In the genomic region with DNA sequence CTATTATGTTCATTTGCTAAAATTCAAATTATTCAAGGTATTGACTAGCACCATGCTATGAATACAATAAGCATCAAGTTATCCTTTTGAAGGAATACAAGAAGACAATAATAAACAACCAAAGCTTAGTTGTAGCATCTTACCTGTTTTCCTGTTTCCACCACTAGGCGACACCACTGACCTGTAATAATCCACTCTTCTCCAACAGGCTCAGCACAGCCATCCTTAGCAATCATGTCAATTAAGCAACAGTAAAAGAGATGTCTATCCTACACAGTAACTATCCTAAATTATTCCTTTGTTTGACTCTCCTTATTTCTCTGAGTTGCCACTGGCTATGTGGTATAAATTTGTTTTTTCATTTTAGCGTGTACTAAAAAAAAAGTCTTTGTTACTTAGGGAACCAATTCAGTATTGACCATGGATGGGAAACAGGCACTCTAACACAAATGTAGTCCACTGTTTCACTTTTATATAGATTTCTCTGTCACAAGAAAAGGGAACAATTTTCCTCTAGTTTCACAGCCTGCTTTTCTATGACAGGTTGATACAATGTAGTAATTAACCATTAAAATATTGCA, we compare ENCODE assay signal across 8 cellular contexts. TPM values are rescaled to one million over a fixed set of nuclear protein-coding genes. Genes with fewer than 3 reads are reported as not detected.
A peak's percentile ranks its signal among the peaks of the same experiment; 100 is the strongest.
DNase-seq lines count a peak whose midpoint lies in the region; ATAC-seq and TF ChIP-seq lines count a peak whose summit lies in the region.

No MANE protein-coding gene starts in this region.

- H3K27ac ChIP-seq in A673 (ENCODE audit: low read depth, low read length, poor library complexity, severe bottlenecking): no peak overlapping the region
- H3K27ac ChIP-seq in cardiac muscle cell: no peak overlapping the region

- peak; percentile 79 for ATAC-seq in HG02678 (IDR thresholded peaks at IDR 0.05; ENCODE audit: unreplicated experiment)
- ATAC-seq in T-cell (replicated peaks in 1 of 4): no peak

- POLR2A ChIA-PET in A673 (lab: Charles Lee; ENCODE audit: low non-redundant PET): no interaction called here
- POLR2A ChIA-PET in GM10248 (lab: Yijun Ruan, JAX): no interaction called here
- POLR2A ChIA-PET in activated CD4-positive, alpha-beta memory T cell treated with anti-CD3 and anti-CD28 coated beads for 36 hours (lab: Charles Lee): no interaction called here
- POLR2A ChIA-PET in T-cell (lab: Charles Lee): no interaction called here

- H3K4me1 ChIP-seq in A673 (ENCODE audit: insufficient read depth, low read length, poor library complexity, severe bottlenecking) (no peaks in the 10 kb centered on the region), cardiac muscle cell (ENCODE audit: low read depth) (no peaks in the 10 kb centered on the region)

- H3K4me3 Mint-ChIP-seq in activated CD4-positive, alpha-beta memory T cell treated with anti-CD3 and anti-CD28 coated beads for 36 hours: no peak overlapping the region
- no peak overlapping the region for H3K4me3 Mint-ChIP-seq in T-cell

- TF ChIP-seq CTCF in A673 (conservative IDR thresholded peaks at IDR 0.05; ENCODE audit: low read depth, low read length) (peak; percentile 72), GM10248 (IDR thresholded peaks at IDR 0.05; ENCODE audit: control extremely low read depth, extremely low read depth, low read depth, missing control alignments) (peak; percentile 76), cardiac muscle cell (IDR thresholded peaks at IDR 0.05; ENCODE audit: low read depth, low read length) (peak; percentile 83)

- H3K4me3 ChIP-seq in A673 (ENCODE audit: low read depth, low read length, poor library complexity, severe bottlenecking) (no peak overlapping the region), cardiac muscle cell (no peak overlapping the region)

- DNase-seq in A673 (ENCODE audit: low spot score): peak; percentile 52
- peak; percentile 32 for DNase-seq in GM10248 (ENCODE audit: extremely low spot score)
- peak; percentile 72 for DNase-seq in NCI-H2029 treated with DMSO at 0.1 percent for 48 hours (lab: John Stamatoyannopoulos, UW)
- DNase-seq in activated CD4-positive, alpha-beta memory T cell treated with anti-CD3 and anti-CD28 coated beads for 36 hours: peak; percentile 29
- DNase-seq in cardiac muscle cell (ENCODE audit: low read depth in 1 of 2, low spot score in 1 of 2): peak; percentile 65 to 81
- DNase-seq in retina: peak; percentile 57
- DNase-seq in T-cell: no peak

- peaks cover 25% of the 10 kb centered on the region for H3K27me3 ChIP-seq in A673 (replicated peaks; ENCODE audit: insufficient read depth, low read depth, low read length, poor library complexity)
- H3K27me3 ChIP-seq in cardiac muscle cell: no peaks in the 10 kb centered on the region

- H3K9me3 ChIP-seq in A673 (ENCODE audit: low read depth, low read length, poor library complexity, severe bottlenecking) (no peaks in the 10 kb centered on the region), cardiac muscle cell (ENCODE audit: low read depth) (no peaks in the 10 kb centered on the region)

- CTCF ChIA-PET in A673 (lab: Charles Lee) (interaction anchor here (0.5 to 1.3 kb wide), 10 partner anchors 177 to 1524 kb away, joined by 3 to 10 read pairs (median 4); no protein-coding TSS in a partner anchor), GM10248 (lab: Yijun Ruan, JAX) (interaction anchor here (0.7 to 5.1 kb wide), 30 partner anchors 8 to 417 kb away, joined by 3 to 63 read pairs (median 4); partner anchors contain the start of gene PCA3), T-cell (lab: Charles Lee) (no interaction called here)
- CTCF ChIA-PET in activated CD4-positive, alpha-beta memory T cell treated with anti-CD3 and anti-CD28 coated beads for 36 hours (lab: Charles Lee): interaction anchor here (0.6 to 4.2 kb wide), 8 partner anchors 25 to 463 kb away, joined by 3 to 17 read pairs (median 4); no protein-coding TSS in a partner anchor

- no peak overlapping the region for H3K27ac Mint-ChIP-seq in activated CD4-positive, alpha-beta memory T cell treated with anti-CD3 and anti-CD28 coated beads for 36 hours
- H3K27ac Mint-ChIP-seq in T-cell: no peak overlapping the region

- peaks cover 17% of the 10 kb centered on the region for H3K27me3 Mint-ChIP-seq in activated CD4-positive, alpha-beta memory T cell treated with anti-CD3 and anti-CD28 coated beads for 36 hours
- H3K27me3 Mint-ChIP-seq in T-cell: peaks cover 14 to 29% of the 10 kb centered on the region in 2 donors

- no peaks in the 10 kb centered on the region for H3K36me3 Mint-ChIP-seq in activated CD4-positive, alpha-beta memory T cell treated with anti-CD3 and anti-CD28 coated beads for 36 hours
- H3K36me3 Mint-ChIP-seq in T-cell: no peaks in the 10 kb centered on the region

- no TSS peak for BruUV-seq in A673 (replicated peaks; lab: Mats Ljungman, UMichigan)

- intact Hi-C loops in A673 (cut with micrococcal nuclease; ENCODE audit: unreplicated experiment): loop anchor here (1.0 to 5.0 kb wide), 4 partner anchors 107 to 341 kb away; no protein-coding TSS in a partner anchor
- intact Hi-C loops in activated CD4-positive, alpha-beta memory T cell treated with anti-CD3 and anti-CD28 coated beads for 36 hours (cut with micrococcal nuclease): loop anchor here (1.0 to 2.0 kb wide), 2 partner anchors 176 to 202 kb away; no protein-coding TSS in a partner anchor

- H3K4me1 Mint-ChIP-seq in activated CD4-positive, alpha-beta memory T cell treated with anti-CD3 and anti-CD28 coated beads for 36 hours (ENCODE audit: low read depth): no peaks in the 10 kb centered on the region
- H3K4me1 Mint-ChIP-seq in T-cell: no peaks in the 10 kb centered on the region

- H3K36me3 ChIP-seq in A673 (ENCODE audit: insufficient read depth, low read length, poor library complexity, severe bottlenecking): no peaks in the 10 kb centered on the region
- no peaks in the 10 kb centered on the region for H3K36me3 ChIP-seq in cardiac muscle cell

- H3K9me3 Mint-ChIP-seq in activated CD4-positive, alpha-beta memory T cell treated with anti-CD3 and anti-CD28 coated beads for 36 hours: no peaks in the 10 kb centered on the region
- no peaks in the 10 kb centered on the region for H3K9me3 Mint-ChIP-seq in T-cell

RNA-seq across cellular contexts. Expression of gene PCA3, which starts 46.2 kb away (rescaled TPM):
- total RNA-seq in A673 (2021) (not detected in 2 replicates), cardiac muscle cell (not detected in 2 replicates), T-cell (not detected)
- total RNA-seq in activated CD4-positive, alpha-beta memory T cell treated with anti-CD3 and anti-CD28 coated beads for 36 hours: not detected
- 0.39 TPM in 1 of 2 replicates, not detected in the other for polyA plus RNA-seq in cardiac muscle cell

Comparison
In these comparisons a context has a peak if more than half of its experiments do, and no peak if none do; other contexts are left out.
1. DNase-seq: peak in A673 (single experiment), GM10248 (single experiment), NCI-H2029 treated with DMSO at 0.1 percent for 48 hours (single experiment), activated CD4-positive, alpha-beta memory T cell treated with anti-CD3 and anti-CD28 coated beads for 36 hours (single experiment), cardiac muscle cell (2 of 2) and retina (single experiment); none in T-cell (0 of 34).
2. CTCF ChIA-PET loops: an anchor here in A673 (0.5 to 1.3 kb wide), GM10248 (0.7 to 5.1 kb wide) and activated CD4-positive, alpha-beta memory T cell treated with anti-CD3 and anti-CD28 coated beads for 36 hours (0.6 to 4.2 kb wide); none called in T-cell.
3. Peak in every context shown above with its lines, with median percentiles within 50 percentile points of each other: CTCF ChIP-seq.